In genomic region chr2:25132296-25132630, GRCh38 we compare ENCODE assay signal across 16 cellular contexts. TPM values are rescaled to one million over a fixed set of nuclear protein-coding genes. Genes with fewer than 3 reads are reported as not detected.
DNase-seq lines count a peak whose midpoint lies in the region; ATAC-seq lines count a peak whose summit lies in the region.
"Had no signal": no experiment of that assay in that cellular context is flagged by ENCODE, and none has a peak within 500 bp of the region (broad histone marks: within the 10 kb centered on the region; RNA-seq: fewer than 3 reads in every experiment).

No MANE protein-coding gene starts in this region.

- no peak overlapping the region for H3K27ac Mint-ChIP-seq in T-cell
- H3K27ac Mint-ChIP-seq: activated naive CD4-positive, alpha-beta T cell treated with anti-CD3 and anti-CD28 coated beads, Interleukin-2, amount 50 U/mL, for 72 hours had no signal

- DNase-seq in NCI-H82 (lab: John Stamatoyannopoulos, UW) (peak; percentile 38), NCI-H82 treated with DMSO at 0.1 percent for 48 hours (lab: John Stamatoyannopoulos, UW; ENCODE audit: unreplicated experiment) (no peak), T-cell (no peak), left ventricle myocardium superior (no peak), sciatic nerve (ENCODE audit: low spot score) (no peak), foreskin melanocyte (no peak)
- DNase-seq: 8988T, DMS 273 treated with DMSO at 0.1 percent for 48 hours, dorsolateral prefrontal cortex, hippocampal formation, NCI-H510A treated with DMSO at 0.1 percent for 48 hours, SHP77 had no signal

- CTCF ChIA-PET in T-cell (lab: Charles Lee), result no interaction called here

- ATAC-seq in T-cell (replicated peaks in 1 of 4) (no peak), left ventricle myocardium superior (peak; percentile 6), sciatic nerve (peak; percentile 42), HG03378 (IDR thresholded peaks at IDR 0.05; ENCODE audit: unreplicated experiment) (no peak), HG02981 (IDR thresholded peaks at IDR 0.05; ENCODE audit: unreplicated experiment) (no peak)
- ATAC-seq: GM12878 had no signal

- intact Hi-C loops in left ventricle myocardium superior (cut with micrococcal nuclease) (no loop called here), sciatic nerve (cut with DNase I) (loop anchor here (5.0 kb wide), 1 partner anchor 145 kb away; no protein-coding TSS in a partner anchor)

- no peaks in the 10 kb centered on the region for H3K9me3 Mint-ChIP-seq in T-cell
- H3K9me3 Mint-ChIP-seq: activated naive CD4-positive, alpha-beta T cell treated with anti-CD3 and anti-CD28 coated beads, Interleukin-2, amount 50 U/mL, for 72 hours had no signal

- H3K27me3 Mint-ChIP-seq in T-cell, result peaks cover 51 to 71% of the 10 kb centered on the region in 2 donors

- H3K36me3 Mint-ChIP-seq in T-cell, result no peaks in the 10 kb centered on the region
- H3K36me3 Mint-ChIP-seq: activated naive CD4-positive, alpha-beta T cell treated with anti-CD3 and anti-CD28 coated beads, Interleukin-2, amount 50 U/mL, for 72 hours had no signal

- POLR2A ChIA-PET in T-cell (lab: Charles Lee), result no interaction called here

- H3K4me3 Mint-ChIP-seq in T-cell, result peak overlapping the region; percentile 21 to 69 (median 39)

- peaks cover 12 to 15% (median 12%) of the 10 kb centered on the region in 3 donors for H3K4me1 Mint-ChIP-seq in T-cell

RNA-seq across cellular contexts. Expression of gene POMC, which starts 36.1 kb away (rescaled TPM):
- 1 to 10 TPM; 2.4 to 7.5 (median 4.8) TPM for total RNA-seq in T-cell
- 5.3 TPM for total RNA-seq in left ventricle myocardium superior
- total RNA-seq in sciatic nerve, result 1.1 TPM

Comparison
In these comparisons a context has a peak if more than half of its experiments do, and no peak if none do; other contexts are left out.
1. ATAC-seq: peak in left ventricle myocardium superior (single experiment) and sciatic nerve (single experiment); none in T-cell (0 of 4), HG03378 (single experiment) and HG02981 (single experiment).